8 cellular contexts compared by ENCODE assay signal in genomic region chr9:132878695-132879064, GRCh38. TPM values are rescaled to one million over a fixed set of nuclear protein-coding genes. Genes with fewer than 3 reads are reported as not detected.
A peak's percentile ranks its signal among the peaks of the same experiment; 100 is the strongest.
DNase-seq lines count a peak whose midpoint lies in the region; ATAC-seq and TF ChIP-seq lines count a peak whose summit lies in the region.

Gene SPACA9 (plus strand): TSS chr9:132878898. CDS start chr9:132883948, 5,050 bp downstream.

- no peaks in the 10 kb centered on the region for H4K20me1 ChIP-seq in PC-9 (ENCODE audit: insufficient read depth)

- DNase-seq in NCI-H82 (lab: John Stamatoyannopoulos, UW) (peak; percentile 62), NCI-H82 treated with DMSO at 0.1 percent for 48 hours (lab: John Stamatoyannopoulos, UW; ENCODE audit: unreplicated experiment) (no peak), PC-9 (peak in 1 of 2 experiments; percentile 64), left cardiac atrium (peak; percentile 83), posterior cingulate gyrus (peak; percentile 19 to 90 (median 52)), NOMO-1 (lab: John Stamatoyannopoulos, UW; ENCODE audit: unreplicated experiment in 2 of 2) (no peak)

- H2AFZ ChIP-seq in PC-9, result peak within 1 kb of the TSS; percentile 100

- no peaks in the 10 kb centered on the region for H3K9me2 ChIP-seq in PC-9 (ENCODE audit: insufficient read depth)

- peak within 1 kb of the TSS; percentile 97 for H3K4me3 ChIP-seq in PC-9

- intact Hi-C loops in PC-9 (cut with micrococcal nuclease; ENCODE audit: unreplicated experiment), result no loop called here
- intact Hi-C loops in left cardiac atrium (cut with DNase I), result no loop called here
- intact Hi-C loops in posterior cingulate gyrus (cut with DNase I), result no loop called here

- no peak for TF ChIP-seq CTCF in PC-9 (conservative IDR thresholded peaks at IDR 0.05)

- H3K4me1 ChIP-seq in PC-9 (replicated peaks; ENCODE audit: insufficient read depth), result 0 out of 2 replicates have a peak, but pooled peaks cover 4% of the 10 kb centered on the region

- POLR2A ChIA-PET in PC-9 (lab: Charles Lee; ENCODE audit: unreplicated experiment), result no interaction called here

- CTCF ChIA-PET in PC-9 (lab: Charles Lee), result no interaction called here

- H3K4me2 ChIP-seq in PC-9, result peak within 1 kb of the TSS; percentile 91

- H3K79me2 ChIP-seq in PC-9 (ENCODE audit: low read depth), result no peaks in the 10 kb centered on the region

- no peaks in the 10 kb centered on the region for H3K36me3 ChIP-seq in PC-9 (ENCODE audit: low read depth)

- H3F3A ChIP-seq in PC-9 (ENCODE audit: insufficient read depth, low read depth), result peaks cover 22% of the 10 kb centered on the region

- peak; percentile 86 to 92 for ATAC-seq in left cardiac atrium
- no peak for ATAC-seq in HG03097 (IDR thresholded peaks at IDR 0.05; ENCODE audit: low FRiP score, unreplicated experiment)

- BruUV-seq in PC-9 (replicated peaks; lab: Mats Ljungman, UMichigan), result TSS peak; percentile 71

- H3K27me3 ChIP-seq in PC-9 (ENCODE audit: insufficient read depth, low read depth), result no peaks in the 10 kb centered on the region

- no peaks in the 10 kb centered on the region for H3K9me3 ChIP-seq in PC-9 (ENCODE audit: insufficient read depth, low read depth)

- H3K27ac ChIP-seq in PC-9 (peak within 1 kb of the TSS; percentile 45), angular gyrus (ENCODE audit: low read depth, low read length) (peak within 1 kb of the TSS; percentile 51)

RNA-seq across cellular contexts. Expression of gene SPACA9, which starts in this region (rescaled TPM):
- total RNA-seq in PC-9 (2021) (18.4 and 19.2 TPM in 2 replicates), left cardiac atrium (1 to 10 TPM; 5.4 to 6.5 TPM)

Comparison
In these comparisons a context has a peak if more than half of its experiments do, and no peak if none do; other contexts are left out.
1. DNase-seq: peak in NCI-H82 (single experiment), left cardiac atrium (single experiment) and posterior cingulate gyrus (10 of 10); none in NCI-H82 treated with DMSO at 0.1 percent for 48 hours (single experiment) and NOMO-1 (0 of 2).